24 cellular contexts compared by ENCODE assay signal in genomic region chr9:123191660-123192059, GRCh38.
"Had no signal": no experiment of that assay in that cellular context is flagged by ENCODE, and none has a peak within 500 bp of the region (broad histone marks: within the 10 kb centered on the region; RNA-seq: fewer than 3 reads in every experiment).

No MANE protein-coding gene starts in this region.

- DNase-seq: dorsolateral prefrontal cortex; effector CD4-positive, alpha-beta T cell; foreskin fibroblast; gastrocnemius medialis; head of caudate nucleus; left lung; mesenchymal stem cell; mucosa of descending colon; naive thymus-derived CD4-positive, alpha-beta T cell; right lobe of liver; small intestine; stimulated activated CD4-positive, alpha-beta T cell treated with anti-CD3 and anti-CD28 coated beads, Interleukin-15, amount 100 ng/mL, for 24 hours; stimulated activated CD4-positive, alpha-beta T cell treated with anti-CD3 and anti-CD28 coated beads, Interleukin-2, amount 100 ng/mL, for 48 hours; stimulated activated naive B cell treated with anti-CD40 and anti-IgM and Interleukin-4, amounts not matched to agents 10 μg/mL and 1 μg/mL and 100 μg/mL, for 72 hours; stimulated activated naive CD8-positive, alpha-beta T cell treated with anti-CD3 and anti-CD28 coated beads, Interleukin-15, amount 100 ng/mL, for 72 hours; transverse colon; upper lobe of right lung; uterus had no signal

- H2AFZ ChIP-seq: neural progenitor cell, parathyroid adenoma had no signal

- H3K9ac ChIP-seq: neural progenitor cell, parathyroid adenoma had no signal

- H3K4me3 ChIP-seq: dorsolateral prefrontal cortex, gastrocnemius medialis, left lung, mucosa of descending colon, neural progenitor cell, right lobe of liver, suprapubic skin, transverse colon, upper lobe of right lung, uterus had no signal

- H3K27me3 ChIP-seq: dorsolateral prefrontal cortex, gastrocnemius medialis, left lung, neural progenitor cell, right lobe of liver, suprapubic skin, transverse colon, upper lobe of right lung, uterus had no signal

- H3K27me3 Mint-ChIP-seq: naive thymus-derived CD4-positive, alpha-beta T cell; progenitor cell of endocrine pancreas; stimulated activated naive B cell treated with anti-CD40 and anti-IgM and Interleukin-4, amounts not matched to agents 10 μg/mL and 1 μg/mL and 100 μg/mL, for 72 hours; stimulated activated naive CD8-positive, alpha-beta T cell treated with anti-CD3 and anti-CD28 coated beads, Interleukin-15, amount 100 ng/mL, for 72 hours had no signal

- H3K9me3 ChIP-seq: gastrocnemius medialis, left lung, mucosa of descending colon, right lobe of liver, suprapubic skin, transverse colon, upper lobe of right lung, uterus had no signal

- H3K4me1 ChIP-seq: gastrocnemius medialis, neural progenitor cell, parathyroid adenoma, right lobe of liver, suprapubic skin, upper lobe of right lung, uterus had no signal

- H3K4me3 Mint-ChIP-seq: mesothelial cell of epicardium; naive thymus-derived CD4-positive, alpha-beta T cell; nephron; neural progenitor cell; stimulated activated naive B cell treated with anti-CD40 and anti-IgM and Interleukin-4, amounts not matched to agents 10 μg/mL and 1 μg/mL and 100 μg/mL, for 72 hours; stimulated activated naive CD8-positive, alpha-beta T cell treated with anti-CD3 and anti-CD28 coated beads, Interleukin-15, amount 100 ng/mL, for 72 hours had no signal

- H3K4me2 ChIP-seq: neural progenitor cell had no signal

- H3K4me1 Mint-ChIP-seq: nephron, neural progenitor cell had no signal

- H3K27ac ChIP-seq: dorsolateral prefrontal cortex, gastrocnemius medialis, left lung, neural progenitor cell, parathyroid adenoma, right lobe of liver, suprapubic skin, transverse colon, upper lobe of right lung, uterus had no signal

- H3K27ac Mint-ChIP-seq: mesothelial cell of epicardium; naive thymus-derived CD4-positive, alpha-beta T cell; nephron; neural progenitor cell; progenitor cell of endocrine pancreas; stimulated activated naive B cell treated with anti-CD40 and anti-IgM and Interleukin-4, amounts not matched to agents 10 μg/mL and 1 μg/mL and 100 μg/mL, for 72 hours; stimulated activated naive CD8-positive, alpha-beta T cell treated with anti-CD3 and anti-CD28 coated beads, Interleukin-15, amount 100 ng/mL, for 72 hours had no signal

- H3K36me3 ChIP-seq: gastrocnemius medialis, left lung, right lobe of liver, suprapubic skin, transverse colon, upper lobe of right lung, uterus had no signal

- ATAC-seq: gastrocnemius medialis; left lung; naive thymus-derived CD4-positive, alpha-beta T cell; right lobe of liver; stimulated activated naive B cell treated with anti-CD40 and anti-IgM and Interleukin-4, amounts not matched to agents 10 μg/mL and 1 μg/mL and 100 μg/mL, for 72 hours; stimulated activated naive CD8-positive, alpha-beta T cell treated with anti-CD3 and anti-CD28 coated beads, Interleukin-15, amount 100 ng/mL, for 72 hours; upper lobe of right lung had no signal
